In the genomic region with DNA sequence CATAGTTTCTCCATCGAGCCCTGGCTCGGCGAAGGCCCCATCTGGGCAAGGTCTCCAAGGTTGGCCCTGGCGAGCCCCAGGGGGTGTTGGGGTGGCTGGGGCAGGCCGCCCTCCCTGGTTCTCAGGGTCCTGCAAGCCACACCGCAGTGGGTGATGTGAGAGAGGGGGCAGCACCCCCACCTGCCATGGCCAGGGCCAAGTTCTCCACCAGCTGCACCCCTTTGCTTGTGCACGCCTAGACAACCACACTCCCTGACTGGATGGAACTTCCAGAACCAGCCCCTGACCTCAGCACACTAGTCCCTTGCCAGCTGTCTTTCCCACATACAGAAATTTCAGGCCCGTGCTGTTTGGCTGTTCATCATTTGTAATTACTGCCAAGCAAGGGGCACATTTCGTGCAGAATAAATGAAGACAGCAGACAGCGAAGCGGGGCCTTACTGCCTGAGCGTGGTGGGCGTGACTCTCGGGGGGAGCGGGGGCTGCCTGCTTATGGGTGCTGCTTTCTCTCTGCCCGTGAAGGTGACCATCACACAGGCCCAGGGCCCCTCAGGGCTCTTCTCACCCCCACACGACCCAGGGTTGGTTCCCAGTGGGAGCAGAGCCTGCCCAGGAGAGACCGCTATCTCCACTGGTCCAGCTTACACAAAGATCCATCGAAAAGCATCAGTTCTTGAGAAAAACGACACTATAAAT, we compare ENCODE assay signal across 17 cellular contexts.
"Had no signal": no experiment of that assay in that cellular context is flagged by ENCODE, and none has a peak within 500 bp of the region (broad histone marks: within the 10 kb centered on the region; RNA-seq: fewer than 3 reads in every experiment).

No MANE protein-coding gene starts in this region.

- H3K4me1 Mint-ChIP-seq: mesothelial cell of epicardium, natural killer cell had no signal

- DNase-seq: effector memory CD4-positive, alpha-beta T cell; heart right ventricle; islet precursor cell; natural killer cell; pancreas; right lobe of liver; spleen; stimulated activated CD4-positive, alpha-beta T cell treated with anti-CD3 and anti-CD28 coated beads, Interleukin-15, amount 100 ng/mL, for 24 hours; stimulated activated CD4-positive, alpha-beta T cell treated with anti-CD3 and anti-CD28 coated beads, Interleukin-1b, Interleukin-23, amount 100 ng/mL, for 48 hours; stimulated activated CD4-positive, alpha-beta T cell treated with anti-CD3 and anti-CD28 coated beads, Interleukin-4, amount 100 ng/mL, for 24 hours had no signal

- H3K9me3 Mint-ChIP-seq: mesothelial cell of epicardium; natural killer cell; stimulated activated memory B cell treated with anti-CD40 and anti-IgM and Interleukin-4, amounts not matched to agents 10 μg/mL and 1 μg/mL and 100 μg/mL, for 72 hours; stimulated activated naive CD8-positive, alpha-beta T cell treated with anti-CD3 and anti-CD28 coated beads, Interleukin-15, Interleukin-2, amounts not matched to agents 100 ng/mL and 50 ng/mL, for 24 hours had no signal

- H3K27ac Mint-ChIP-seq: mesothelial cell of epicardium; natural killer cell; progenitor cell of endocrine pancreas; stimulated activated memory B cell treated with anti-CD40 and anti-IgM and Interleukin-4, amounts not matched to agents 10 μg/mL and 1 μg/mL and 100 μg/mL, for 72 hours; stimulated activated naive CD8-positive, alpha-beta T cell treated with anti-CD3 and anti-CD28 coated beads, Interleukin-15, Interleukin-2, amounts not matched to agents 100 ng/mL and 50 ng/mL, for 24 hours had no signal

- H3K36me3 Mint-ChIP-seq: mesothelial cell of epicardium; natural killer cell; stimulated activated memory B cell treated with anti-CD40 and anti-IgM and Interleukin-4, amounts not matched to agents 10 μg/mL and 1 μg/mL and 100 μg/mL, for 72 hours had no signal

- ATAC-seq: esophagus mucosa; heart right ventricle; left lobe of liver; natural killer cell; pancreas; right lobe of liver; stimulated activated memory B cell treated with anti-CD40 and anti-IgM and Interleukin-4, amounts not matched to agents 10 μg/mL and 1 μg/mL and 100 μg/mL, for 72 hours had no signal

- H3K4me3 Mint-ChIP-seq: mesothelial cell of epicardium; natural killer cell; neural crest cell; stimulated activated memory B cell treated with anti-CD40 and anti-IgM and Interleukin-4, amounts not matched to agents 10 μg/mL and 1 μg/mL and 100 μg/mL, for 72 hours; stimulated activated naive CD8-positive, alpha-beta T cell treated with anti-CD3 and anti-CD28 coated beads, Interleukin-15, Interleukin-2, amounts not matched to agents 100 ng/mL and 50 ng/mL, for 24 hours had no signal
